29 cellular contexts compared by ENCODE assay signal in the genomic region with DNA sequence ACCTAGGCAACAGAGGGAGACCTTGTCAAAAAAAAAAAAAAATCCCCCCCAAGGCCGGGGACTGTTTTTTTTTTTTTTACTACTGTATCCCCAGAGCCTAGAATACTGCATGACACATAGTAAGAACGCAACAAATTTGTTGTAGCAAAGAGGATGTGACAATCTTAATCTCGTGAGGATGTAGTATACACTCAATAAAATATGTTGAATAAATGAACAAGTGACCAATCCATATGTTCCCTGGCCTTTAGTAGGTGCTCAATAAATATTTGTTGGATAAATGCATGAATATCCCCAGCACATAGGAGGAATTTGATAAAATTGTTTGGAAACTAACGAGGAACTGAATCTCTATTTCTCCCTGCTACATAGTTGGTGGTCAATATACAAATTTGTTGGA.
"Had no signal": no experiment of that assay in that cellular context is flagged by ENCODE, and none has a peak within 500 bp of the region (broad histone marks: within the 10 kb centered on the region; RNA-seq: fewer than 3 reads in every experiment).

No MANE protein-coding gene starts in this region.

- H3K9me3 Mint-ChIP-seq: dendritic cell treated with granulocyte-macrophage colony-stimulating factor and Interleukin-4, amounts not matched to agents 40 ng/mL and 50 ng/mL, for 4 days; effector memory CD8-positive, alpha-beta T cell had no signal

- H3K4me3 Mint-ChIP-seq: dendritic cell treated with granulocyte-macrophage colony-stimulating factor and Interleukin-4, amounts not matched to agents 40 ng/mL and 50 ng/mL, for 4 days; effector memory CD8-positive, alpha-beta T cell; endodermal cell had no signal

- H3K4me1 ChIP-seq: colonic mucosa, foreskin keratinocyte had no signal

- DNase-seq: colonic mucosa; cortex of kidney; dermis blood vessel endothelial cell; dorsolateral prefrontal cortex; effector CD4-positive, alpha-beta T cell; effector CD8-positive, alpha-beta T cell; effector memory CD4-positive, alpha-beta T cell; effector memory CD8-positive, alpha-beta T cell; endodermal cell; erythroblast; esophagus squamous epithelium; foreskin fibroblast; foreskin keratinocyte; foreskin melanocyte; gastrocnemius medialis; glutamatergic neuron; head of caudate nucleus; heart left ventricle; heart right ventricle had no signal

- H3K27ac ChIP-seq: colonic mucosa, coronary artery, dorsolateral prefrontal cortex, epithelial cell of prostate, esophagus muscularis mucosa, esophagus squamous epithelium, foreskin keratinocyte, gastroesophageal sphincter, heart left ventricle, heart right ventricle had no signal

- H3K27me3 Mint-ChIP-seq: effector memory CD8-positive, alpha-beta T cell had no signal

- H3K9me3 ChIP-seq: colonic mucosa, esophagus muscularis mucosa, esophagus squamous epithelium, gastrocnemius medialis, gastroesophageal sphincter, heart left ventricle, heart right ventricle had no signal

- H3K4me3 ChIP-seq: colonic mucosa, coronary artery, dorsolateral prefrontal cortex, esophagus muscularis mucosa, esophagus squamous epithelium, gastrocnemius medialis, gastroesophageal sphincter, heart left ventricle, heart right ventricle had no signal

- H3K36me3 ChIP-seq: colonic mucosa, esophagus muscularis mucosa, esophagus squamous epithelium, gastroesophageal sphincter, heart left ventricle, heart right ventricle had no signal

- FAIRE-seq: colon, endometrium, endothelial cell of umbilical vein, frontal cortex had no signal

- H3K27ac Mint-ChIP-seq: dendritic cell treated with granulocyte-macrophage colony-stimulating factor and Interleukin-4, amounts not matched to agents 40 ng/mL and 50 ng/mL, for 4 days; effector memory CD8-positive, alpha-beta T cell; endodermal cell had no signal

- ATAC-seq: effector memory CD8-positive, alpha-beta T cell; esophagus mucosa; foreskin keratinocyte; gastrocnemius medialis; gastroesophageal sphincter; heart left ventricle; heart right ventricle had no signal

- H3K27me3 ChIP-seq: colonic mucosa, dorsolateral prefrontal cortex, esophagus muscularis mucosa, esophagus squamous epithelium, gastrocnemius medialis, gastroesophageal sphincter, heart left ventricle, heart right ventricle had no signal
